ENCODE assay signal across 14 cellular contexts in the genomic region with DNA sequence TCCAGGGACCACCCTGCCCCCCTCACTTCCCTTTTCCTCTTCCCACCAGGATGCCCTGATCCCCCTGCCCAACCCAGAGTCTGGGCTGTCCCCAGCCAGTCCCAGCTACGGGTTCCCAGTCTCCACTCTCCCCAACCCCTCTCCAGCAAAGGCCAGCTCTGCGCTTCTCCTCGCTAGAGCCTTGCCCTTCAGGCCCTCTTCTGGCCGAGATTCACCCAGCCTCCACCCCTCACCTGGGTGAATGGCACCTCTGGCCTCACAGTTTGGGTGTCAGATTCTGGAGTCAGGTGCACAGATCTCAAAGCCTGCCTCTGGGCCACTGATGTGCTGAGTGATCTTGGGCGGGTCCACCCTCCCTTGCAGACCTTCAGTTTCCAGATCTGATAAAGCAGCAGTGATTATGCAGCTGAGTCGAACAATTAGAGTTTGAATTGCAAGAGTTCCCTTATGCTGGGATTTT.
DNase-seq lines count a peak whose midpoint lies in the region; ATAC-seq and TF ChIP-seq lines count a peak whose summit lies in the region.
"Had no signal": no experiment of that assay in that cellular context is flagged by ENCODE, and none has a peak within 500 bp of the region (broad histone marks: within the 10 kb centered on the region; RNA-seq: fewer than 3 reads in every experiment).

No MANE protein-coding gene starts in this region.

- H3K4me1 ChIP-seq in Panc1 (ENCODE audit: control insufficient read depth, insufficient read depth, low read length), result peaks cover 3% of the 10 kb centered on the region; the same call in 1 of the 2 replicates
- H3K4me1 ChIP-seq: pancreas, upper lobe of right lung had no signal

- no peaks in the 10 kb centered on the region for H3K9me3 ChIP-seq in Panc1 (ENCODE audit: control insufficient read depth, insufficient read depth, low read depth, low read length)
- H3K9me3 ChIP-seq: pancreas, upper lobe of right lung had no signal

- H3K9me3 Mint-ChIP-seq in activated naive CD8-positive, alpha-beta T cell treated with anti-CD3 and anti-CD28 coated beads, Interleukin-2, amount 50 U/mL, for 24 hours, result no peaks in the 10 kb centered on the region
- H3K9me3 Mint-ChIP-seq: activated naive CD4-positive, alpha-beta T cell treated with anti-CD3 and anti-CD28 coated beads, Interleukin-2, amount 10 ng/mL, durations not matched to agents 7 days and 5 days; T-cell had no signal

- H3K36me3 Mint-ChIP-seq in activated naive CD8-positive, alpha-beta T cell treated with anti-CD3 and anti-CD28 coated beads, Interleukin-2, amount 50 U/mL, for 24 hours (ENCODE audit: low read depth), result no peaks in the 10 kb centered on the region
- H3K36me3 Mint-ChIP-seq: activated naive CD4-positive, alpha-beta T cell treated with anti-CD3 and anti-CD28 coated beads, Interleukin-2, amount 10 ng/mL, durations not matched to agents 7 days and 5 days; T-cell had no signal

- BruUV-seq in Panc1 (replicated peaks; lab: Mats Ljungman, UMichigan), result no TSS peak

- H3K27me3 Mint-ChIP-seq in activated naive CD8-positive, alpha-beta T cell treated with anti-CD3 and anti-CD28 coated beads, Interleukin-2, amount 50 U/mL, for 24 hours, result no peaks in the 10 kb centered on the region

- 0 out of 2 replicates have a peak, but pooled peaks cover 3% of the 10 kb centered on the region for H3K27me3 ChIP-seq in Panc1 (ENCODE audit: control insufficient read depth, insufficient read depth, low read length)
- H3K27me3 ChIP-seq: pancreas, upper lobe of right lung had no signal

- H3K27ac Mint-ChIP-seq in activated naive CD8-positive, alpha-beta T cell treated with anti-CD3 and anti-CD28 coated beads, Interleukin-2, amount 50 U/mL, for 24 hours, result no peak overlapping the region

- DNase-seq in activated CD4-positive, alpha-beta T cell treated with anti-CD3 and anti-CD28 coated beads for 48 hours, result peak; percentile 10
- no peak for DNase-seq in activated CD4-positive, alpha-beta T cell treated with anti-CD3 and anti-CD28 coated beads, Interleukin-2, amount 50 U/mL, for 4 hours
- no peak for DNase-seq in Panc1 (ENCODE audit: low read depth, low spot score)
- no peak for DNase-seq in left ventricle myocardium superior
- no peak for DNase-seq in sciatic nerve (ENCODE audit: low spot score)
- DNase-seq in activated naive CD8-positive, alpha-beta T cell treated with anti-CD3 and anti-CD28 coated beads, Interleukin-2, amount 50 U/mL, for 24 hours, result no peak
- no peak for DNase-seq in SIG-M5 (lab: John Stamatoyannopoulos, UW)
- DNase-seq: mammary epithelial cell, NCI-H2107 had no signal

- no peak overlapping the region for H3K4me3 Mint-ChIP-seq in activated naive CD8-positive, alpha-beta T cell treated with anti-CD3 and anti-CD28 coated beads, Interleukin-2, amount 50 U/mL, for 24 hours
- H3K4me3 Mint-ChIP-seq: activated naive CD4-positive, alpha-beta T cell treated with anti-CD3 and anti-CD28 coated beads, Interleukin-2, amount 10 ng/mL, durations not matched to agents 7 days and 5 days; T-cell had no signal

- no peak for TF ChIP-seq CTCF in Panc1 (IDR thresholded peaks at IDR 0.05)

- CTCF ChIA-PET in Panc1 (lab: Charles Lee), result no interaction called here

- H3K36me3 ChIP-seq in Panc1 (ENCODE audit: control insufficient read depth, insufficient read depth, low read length), result no peaks in the 10 kb centered on the region
- H3K36me3 ChIP-seq: pancreas, upper lobe of right lung had no signal

- H3K4me3 ChIP-seq in Panc1 (ENCODE audit: low read depth in 2 of 2, low read length in 2 of 2), result no peak overlapping the region
- H3K4me3 ChIP-seq: pancreas, upper lobe of right lung had no signal

- POLR2A ChIA-PET in Panc1 (lab: Charles Lee), result no interaction called here

- no peak overlapping the region for H3K27ac ChIP-seq in Panc1 (ENCODE audit: low read length)
- H3K27ac ChIP-seq: pancreas, upper lobe of right lung had no signal

- intact Hi-C loops in Panc1 (cut with micrococcal nuclease; ENCODE audit: unreplicated experiment) (loop anchor here (2.0 to 10.0 kb wide), 2 partner anchors 228 to 240 kb away; no protein-coding TSS in a partner anchor), left ventricle myocardium superior (cut with micrococcal nuclease) (loop anchor here (10.0 kb wide), 1 partner anchor 242 kb away; no protein-coding TSS in a partner anchor), sciatic nerve (cut with DNase I) (loop anchor here (10.0 kb wide), 1 partner anchor 242 kb away; no protein-coding TSS in a partner anchor)

- H3K4me1 Mint-ChIP-seq in activated naive CD8-positive, alpha-beta T cell treated with anti-CD3 and anti-CD28 coated beads, Interleukin-2, amount 50 U/mL, for 24 hours, result peaks cover 11% of the 10 kb centered on the region

- in situ Hi-C loops in Panc1 (cut with HindIII; ENCODE audit: low pct_unique_long_range_greater_than_20kb, low sequenced_read_pairs), result no loop called here

- ATAC-seq in Panc1 (peak; percentile 64), left ventricle myocardium superior (peak; percentile 25), sciatic nerve (peak; percentile 33), HG03159 (IDR thresholded peaks at IDR 0.05; ENCODE audit: unreplicated experiment) (no peak)
- ATAC-seq in activated naive CD8-positive, alpha-beta T cell treated with anti-CD3 and anti-CD28 coated beads, Interleukin-2, amount 50 U/mL, for 24 hours, result no peak

Comparison
In these comparisons a context has a peak if more than half of its experiments do, and no peak if none do; other contexts are left out.
1. ATAC-seq: peak in Panc1 (single experiment), left ventricle myocardium superior (single experiment) and sciatic nerve (single experiment); none in activated naive CD8-positive, alpha-beta T cell treated with anti-CD3 and anti-CD28 coated beads, Interleukin-2, amount 50 U/mL, for 24 hours (single experiment) and HG03159 (single experiment).